ENCODE assay signal across 25 cellular contexts in genomic region chr2:212797484-212798205, GRCh38.
A peak's percentile ranks its signal among the peaks of the same experiment; 100 is the strongest.
DNase-seq lines count a peak whose midpoint lies in the region; ATAC-seq and TF ChIP-seq lines count a peak whose summit lies in the region.
"Had no signal": no experiment of that assay in that cellular context is flagged by ENCODE, and none has a peak within 500 bp of the region (broad histone marks: within the 10 kb centered on the region; RNA-seq: fewer than 3 reads in every experiment).

No MANE protein-coding gene starts in this region.

- no peak overlapping the region for H3K4me3 ChIP-seq in SK-N-SH (ENCODE audit: low read depth in 2 of 2, low read length in 1 of 2)
- H3K4me3 ChIP-seq in fibroblast of villous mesenchyme (ENCODE audit: low read depth, low read length) = no peak overlapping the region
- H3K4me3 ChIP-seq: gastrocnemius medialis, K562, lower lobe of right lung, thyroid gland had no signal

- no peaks in the 10 kb centered on the region for H3K79me2 ChIP-seq in SK-N-SH (ENCODE audit: insufficient read depth)

- no peaks in the 10 kb centered on the region for H3K9me3 ChIP-seq in SK-N-SH
- H3K9me3 ChIP-seq: gastrocnemius medialis, lower lobe of right lung, neutrophil, thyroid gland had no signal

- no peaks in the 10 kb centered on the region for H3K27me3 ChIP-seq in SK-N-SH (ENCODE audit: insufficient read depth)
- H3K27me3 ChIP-seq: gastrocnemius medialis, neutrophil, thyroid gland had no signal

- no peaks in the 10 kb centered on the region for H3K9me2 ChIP-seq in SK-N-SH

- H3K4me2 ChIP-seq in SK-N-SH = no peak overlapping the region

- peak overlapping the region in 1 of 2 experiments; percentile 33; a peak in 2 of 4 replicates for H3K27ac ChIP-seq in SK-N-SH (ENCODE audit: low read depth in 2 of 2, low read length in 1 of 2)
- H3K27ac ChIP-seq: gastrocnemius medialis, lower lobe of right lung, neutrophil, thyroid gland, WERI-Rb-1 had no signal

- TF ChIP-seq EP300 in SK-N-SH (IDR thresholded peaks at IDR 0.05; ENCODE audit: borderline replicate concordance in 1 of 2, low read depth in 1 of 2, low read length in 1 of 2) = no peak

- peaks cover 0 to 10% of the 10 kb centered on the region in 2 experiments; a peak in 2 of 4 replicates for H3K4me1 ChIP-seq in SK-N-SH (ENCODE audit: control insufficient read depth in 1 of 2, insufficient read depth in 2 of 2, low read depth in 1 of 2, low read length in 1 of 2)
- H3K4me1 ChIP-seq: lower lobe of right lung, thyroid gland had no signal

- WGBS in SK-N-SH (ENCODE audit: low lambda C conversion rate) = 60% methylated on average over 5 of the region's 5 CpGs

- no peaks in the 10 kb centered on the region for H3F3A ChIP-seq in SK-N-SH (replicated peaks; ENCODE audit: insufficient read depth)

- no peak overlapping the region for H2AFZ ChIP-seq in SK-N-SH (ENCODE audit: low read depth)

- H3K9ac ChIP-seq in SK-N-SH = no peak overlapping the region

- ATAC-seq in GM19351 (IDR thresholded peaks at IDR 0.05; ENCODE audit: unreplicated experiment) (peak; percentile 42), GM21576 (IDR thresholded peaks at IDR 0.05; ENCODE audit: unreplicated experiment) (no peak), GM21360 (IDR thresholded peaks at IDR 0.05; ENCODE audit: unreplicated experiment) (no peak)
- ATAC-seq: gastrocnemius medialis, K562, lower lobe of right lung had no signal

- no peak for TF ChIP-seq RAD21 in SK-N-SH (IDR thresholded peaks at IDR 0.05; ENCODE audit: low read length)

- DNase-seq in EH (ENCODE audit: low read depth) (peak; percentile 73), SK-N-SH (no peak), fibroblast of villous mesenchyme (ENCODE audit: low read depth) (peak; percentile 19), SKM-1 treated with dmso at 0.1 percent for 144 hours (lab: John Stamatoyannopoulos, UW; ENCODE audit: unreplicated experiment) (no peak), glomerular visceral epithelial cell (ENCODE audit: extremely low spot score) (no peak)
- DNase-seq: activated CD4-positive, alpha-beta memory T cell treated with anti-CD3 and anti-CD28 coated beads for 36 hours; activated naive CD4-positive, alpha-beta T cell treated with anti-CD3 and anti-CD28 coated beads, Interleukin-2, amount 50 U/mL, for 16 hours; CD4-positive, alpha-beta memory T cell; DMS153; effector CD4-positive, alpha-beta T cell; gastrocnemius medialis; kidney; lower lobe of right lung; NCI-H1694 treated with DMSO at 0.1 percent for 48 hours; NCI-H526; small intestine; stimulated activated CD4-positive, alpha-beta T cell treated with anti-CD3 and anti-CD28 coated beads, Interleukin-2, amount 100 ng/mL, for 48 hours; stimulated activated naive CD4-positive, alpha-beta T cell; thyroid gland; WERI-Rb-1 had no signal

- no peak for TF ChIP-seq CTCF in SK-N-SH (IDR thresholded peaks at IDR 0.05)
- TF ChIP-seq CTCF in fibroblast of villous mesenchyme (IDR thresholded peaks at IDR 0.05; ENCODE audit: insufficient read depth, low read depth, low read length) = no peak

- CTCF ChIA-PET in SK-N-SH (lab: Yijun Ruan, JAX) = interaction anchor here (0.9 kb wide), 1 partner anchor 95 kb away, joined by 3 read pairs; no protein-coding TSS in a partner anchor

- no peaks in the 10 kb centered on the region for H3K36me3 ChIP-seq in SK-N-SH (replicated peaks in 1 of 2; ENCODE audit: control insufficient read depth in 1 of 2, insufficient read depth in 2 of 2, low read length in 1 of 2)
- H3K36me3 ChIP-seq: gastrocnemius medialis, lower lobe of right lung, neutrophil, thyroid gland, WERI-Rb-1 had no signal

- POLR2A ChIA-PET in SK-N-SH (lab: Yijun Ruan, JAX) = no interaction called here

- no peaks in the 10 kb centered on the region for H4K20me1 ChIP-seq in SK-N-SH (ENCODE audit: insufficient read depth)

TF ChIP-seq in SK-N-SH, 30 proteins besides CTCF, POLR2A, EP300 and RAD21:
- peak; percentile 36; the same call in 1 of the 2 replicates for TF ChIP-seq MEF2A (IDR thresholded peaks at IDR 0.05; ENCODE audit: borderline replicate concordance, low read depth)
- TF ChIP-seq FOXJ3 (CRISPR knock-in tag; IDR thresholded peaks at IDR 0.05) = no peak

Comparison
In these comparisons a context has a peak if more than half of its experiments do, and no peak if none do; other contexts are left out.
1. DNase-seq: peak in EH (single experiment) and fibroblast of villous mesenchyme (single experiment); none in SK-N-SH (single experiment), SKM-1 treated with dmso at 0.1 percent for 144 hours (single experiment) and glomerular visceral epithelial cell (single experiment).